Comparison of ENCODE assay signal across 27 cellular contexts in the genomic region with DNA sequence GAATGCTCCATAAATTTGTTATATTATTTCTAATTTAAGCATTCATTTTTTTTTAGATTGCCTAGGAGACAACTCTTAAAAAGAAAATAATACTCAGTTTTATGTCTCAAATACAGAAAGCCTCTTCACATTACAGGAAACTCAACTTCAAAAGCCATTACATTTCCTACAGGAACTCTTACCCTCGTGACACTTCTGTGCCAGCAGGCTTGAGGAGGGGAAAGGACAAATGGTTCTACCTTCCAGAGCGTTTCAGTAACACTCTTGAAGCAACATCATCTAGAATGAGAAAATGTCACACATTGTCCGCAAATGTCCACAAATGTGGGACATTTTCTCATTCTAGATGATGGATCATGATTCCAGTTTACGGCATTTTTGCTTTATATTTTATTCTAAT. TPM values are rescaled to one million over a fixed set of nuclear protein-coding genes. Genes with fewer than 3 reads are reported as not detected.
DNase-seq lines count a peak whose midpoint lies in the region; ATAC-seq and TF ChIP-seq lines count a peak whose summit lies in the region.
"Had no signal": no experiment of that assay in that cellular context is flagged by ENCODE, and none has a peak within 500 bp of the region (broad histone marks: within the 10 kb centered on the region; RNA-seq: fewer than 3 reads in every experiment).

No MANE protein-coding gene starts in this region.

- no peaks in the 10 kb centered on the region for H3K9me3 Mint-ChIP-seq in stimulated activated naive CD8-positive, alpha-beta T cell treated with anti-CD3 and anti-CD28 coated beads, Interleukin-15, amount 100 ng/mL, for 72 hours
- H3K9me3 Mint-ChIP-seq in activated CD8-positive, alpha-beta T cell treated with anti-CD3 and anti-CD28 coated beads for 36 hours = no peaks in the 10 kb centered on the region
- H3K9me3 Mint-ChIP-seq: CD8-positive, alpha-beta T cell had no signal

- H3K27ac ChIP-seq in Panc1 (ENCODE audit: low read length) = peak overlapping the region; percentile 98
- peak overlapping the region; percentile 60 for H3K27ac ChIP-seq in psoas muscle
- H3K27ac ChIP-seq in Peyer's patch = no peak overlapping the region
- H3K27ac ChIP-seq: C4-2B, HL-60, PC-9, RWPE1 had no signal

- H3K27me3 Mint-ChIP-seq in stimulated activated naive CD8-positive, alpha-beta T cell treated with anti-CD3 and anti-CD28 coated beads, Interleukin-15, amount 100 ng/mL, for 72 hours = peaks cover 10% of the 10 kb centered on the region
- H3K27me3 Mint-ChIP-seq in activated CD8-positive, alpha-beta T cell treated with anti-CD3 and anti-CD28 coated beads for 36 hours = peaks cover 13% of the 10 kb centered on the region

- H3K4me3 ChIP-seq in Panc1 (ENCODE audit: low read depth in 2 of 2, low read length in 2 of 2) (no peak overlapping the region), psoas muscle (no peak overlapping the region), Peyer's patch (no peak overlapping the region)
- H3K4me3 ChIP-seq: GM12878, PC-9 had no signal

- 52 to 83% (median 63%) methylated on average over 4 of the region's 4 CpGs for WGBS in psoas muscle, 3 donors

- H3K4me1 Mint-ChIP-seq in stimulated activated naive CD8-positive, alpha-beta T cell treated with anti-CD3 and anti-CD28 coated beads, Interleukin-15, amount 100 ng/mL, for 72 hours = no peaks in the 10 kb centered on the region
- H3K4me1 Mint-ChIP-seq in activated CD8-positive, alpha-beta T cell treated with anti-CD3 and anti-CD28 coated beads for 36 hours (ENCODE audit: low read depth) = no peaks in the 10 kb centered on the region
- H3K4me1 Mint-ChIP-seq: B cell had no signal

- H3K9me3 ChIP-seq in Panc1 (ENCODE audit: control insufficient read depth, insufficient read depth, low read depth, low read length) (no peaks in the 10 kb centered on the region), psoas muscle (no peaks in the 10 kb centered on the region), Peyer's patch (no peaks in the 10 kb centered on the region)

- in situ Hi-C loops in Panc1 (cut with HindIII; ENCODE audit: low pct_unique_long_range_greater_than_20kb, low sequenced_read_pairs) = no loop called here

- H3K27me3 ChIP-seq in Panc1 (ENCODE audit: control insufficient read depth, insufficient read depth, low read length) = no peaks in the 10 kb centered on the region
- H3K27me3 ChIP-seq in psoas muscle (ENCODE audit: insufficient read depth in 3 of 3, low read length in 2 of 3) = no peaks in the 10 kb centered on the region
- no peaks in the 10 kb centered on the region for H3K27me3 ChIP-seq in Peyer's patch

- TF ChIP-seq CTCF in Panc1 (IDR thresholded peaks at IDR 0.05) (no peak), psoas muscle (IDR thresholded peaks at IDR 0.05) (no peak), Peyer's patch (IDR thresholded peaks at IDR 0.05) (no peak)
- TF ChIP-seq CTCF in activated CD8-positive, alpha-beta T cell treated with anti-CD3 and anti-CD28 coated beads for 36 hours (IDR thresholded peaks at IDR 0.05) = no peak

- no peak overlapping the region for H3K4me3 Mint-ChIP-seq in stimulated activated naive CD8-positive, alpha-beta T cell treated with anti-CD3 and anti-CD28 coated beads, Interleukin-15, amount 100 ng/mL, for 72 hours
- no peak overlapping the region for H3K4me3 Mint-ChIP-seq in activated CD8-positive, alpha-beta T cell treated with anti-CD3 and anti-CD28 coated beads for 36 hours
- H3K4me3 Mint-ChIP-seq: B cell; CD8-positive, alpha-beta T cell had no signal

- intact Hi-C loops in Panc1 (cut with micrococcal nuclease; ENCODE audit: unreplicated experiment) (no loop called here), psoas muscle (cut with DNase I) (loop anchor here in 1 of 2 donors (5.0 to 10.0 kb wide), 3 partner anchors 38 to 115 kb away; a partner anchor contains a TSS)
- intact Hi-C loops in activated CD8-positive, alpha-beta T cell treated with anti-CD3 and anti-CD28 coated beads for 36 hours (cut with micrococcal nuclease) = no loop called here

- BruUV-seq in Panc1 (replicated peaks; lab: Mats Ljungman, UMichigan) = no TSS peak

- no peak for TF ChIP-seq POLR2A in Peyer's patch (IDR thresholded peaks at IDR 0.05)

- H3K36me3 Mint-ChIP-seq in activated CD8-positive, alpha-beta T cell treated with anti-CD3 and anti-CD28 coated beads for 36 hours (ENCODE audit: low read depth) = no peaks in the 10 kb centered on the region
- H3K36me3 Mint-ChIP-seq: CD8-positive, alpha-beta T cell had no signal

- no peak for DNase-seq in Panc1 (ENCODE audit: low read depth, low spot score)
- DNase-seq in left kidney (ENCODE audit: low read depth, low spot score) = peak; percentile 28
- no peak for DNase-seq in psoas muscle
- no peak for DNase-seq in stimulated activated naive CD8-positive, alpha-beta T cell treated with anti-CD3 and anti-CD28 coated beads, Interleukin-15, amount 100 ng/mL, for 72 hours
- DNase-seq in Peyer's patch = no peak
- DNase-seq in activated CD8-positive, alpha-beta T cell treated with anti-CD3 and anti-CD28 coated beads for 36 hours = no peak
- DNase-seq: CD8-positive, alpha-beta T cell; DMS 273 treated with DMSO at 0.1 percent for 48 hours; DMS79; EL; GDM1; Karpas-422; NCI-H1105 treated with DMSO at 0.1 percent for 48 hours; NCI-H146; NCI-H2029; NCI-H446; NCI-H524 treated with DMSO at 0.1 percent for 48 hours; NCI-H82; PC-9; SHP77 had no signal

- H3K4me1 ChIP-seq in Panc1 (ENCODE audit: control insufficient read depth, insufficient read depth, low read length) = peaks cover 97% of the 10 kb centered on the region
- H3K4me1 ChIP-seq in psoas muscle = peaks cover 76% of the 10 kb centered on the region
- H3K4me1 ChIP-seq in Peyer's patch = peaks cover 0 to 3% (median 0%) of the 10 kb centered on the region in 4 donors

- CTCF ChIA-PET in Panc1 (lab: Charles Lee) = no interaction called here
- CTCF ChIA-PET in activated CD8-positive, alpha-beta T cell treated with anti-CD3 and anti-CD28 coated beads for 36 hours (lab: Charles Lee) = no interaction called here

- POLR2A ChIA-PET in Panc1 (lab: Charles Lee) = no interaction called here
- POLR2A ChIA-PET in activated CD8-positive, alpha-beta T cell treated with anti-CD3 and anti-CD28 coated beads for 36 hours (lab: Charles Lee) = interaction anchor here (0.7 kb wide), 1 partner anchor 56 kb away, joined by 3 read pairs; no protein-coding TSS in a partner anchor

- no peak overlapping the region for H3K27ac Mint-ChIP-seq in stimulated activated naive CD8-positive, alpha-beta T cell treated with anti-CD3 and anti-CD28 coated beads, Interleukin-15, amount 100 ng/mL, for 72 hours
- no peak overlapping the region for H3K27ac Mint-ChIP-seq in activated CD8-positive, alpha-beta T cell treated with anti-CD3 and anti-CD28 coated beads for 36 hours
- H3K27ac Mint-ChIP-seq: B cell; CD8-positive, alpha-beta T cell had no signal

- ATAC-seq in Panc1 = no peak
- ATAC-seq in psoas muscle = peak in 1 of 4 donors; percentile 46
- no peak for ATAC-seq in stimulated activated naive CD8-positive, alpha-beta T cell treated with anti-CD3 and anti-CD28 coated beads, Interleukin-15, amount 100 ng/mL, for 72 hours
- no peak for ATAC-seq in HG02642 (IDR thresholded peaks at IDR 0.05; ENCODE audit: poor library complexity, unreplicated experiment)
- ATAC-seq in activated CD8-positive, alpha-beta T cell treated with anti-CD3 and anti-CD28 coated beads for 36 hours = no peak
- ATAC-seq: CD8-positive, alpha-beta T cell; GM12878; HCT116 had no signal

- H3K36me3 ChIP-seq in Panc1 (ENCODE audit: control insufficient read depth, insufficient read depth, low read length) (no peaks in the 10 kb centered on the region; the same call in 1 of the 2 replicates), psoas muscle (ENCODE audit: insufficient read depth in 1 of 2, low read depth in 1 of 2) (no peaks in the 10 kb centered on the region), Peyer's patch (no peaks in the 10 kb centered on the region)

RNA-seq across cellular contexts. Expression of a gene that starts 51.7 kb away (rescaled TPM):
- total RNA-seq in Panc1 (2021; ENCODE audit: unreplicated experiment) (209 TPM), psoas muscle (100 to 1,000 TPM in 1 of 4 donors, 10 to 100 TPM in 3; 50.8 to 106 (median 63.3) TPM), Peyer's patch (1 to 10 TPM; 1.9 to 6.6 (median 4.2) TPM)
- polyA plus RNA-seq in Panc1 (2012; ENCODE audit: insufficient read length) = 50.0 TPM
- 10 to 100 TPM in 1 of 3 donors, 1 to 10 TPM in 2; 7.2 to 27.9 (median 9.1) TPM for polyA plus RNA-seq in psoas muscle
- under 1 TPM; 0.27 to 0.34 TPM for total RNA-seq in activated CD8-positive, alpha-beta T cell treated with anti-CD3 and anti-CD28 coated beads for 36 hours
- total RNA-seq: B cell; CD8-positive, alpha-beta T cell had no signal

Comparison
In these comparisons a context has a peak if more than half of its experiments do, and no peak if none do; other contexts are left out.
1. H3K27ac ChIP-seq: peak in Panc1 (single experiment) and psoas muscle (single experiment); none in Peyer's patch (0 of 4).
2. RNA of a gene that starts 51.7 kb away (total RNA-seq): 209 TPM in Panc1 (single experiment) and 50.8 to 106 TPM in psoas muscle; 1.9 to 6.6 TPM in Peyer's patch and 0.27 to 0.34 TPM in activated CD8-positive, alpha-beta T cell treated with anti-CD3 and anti-CD28 coated beads for 36 hours; every median in the first group is over 4 times any median in the second.